16 cellular contexts compared by ENCODE assay signal in the genomic region with DNA sequence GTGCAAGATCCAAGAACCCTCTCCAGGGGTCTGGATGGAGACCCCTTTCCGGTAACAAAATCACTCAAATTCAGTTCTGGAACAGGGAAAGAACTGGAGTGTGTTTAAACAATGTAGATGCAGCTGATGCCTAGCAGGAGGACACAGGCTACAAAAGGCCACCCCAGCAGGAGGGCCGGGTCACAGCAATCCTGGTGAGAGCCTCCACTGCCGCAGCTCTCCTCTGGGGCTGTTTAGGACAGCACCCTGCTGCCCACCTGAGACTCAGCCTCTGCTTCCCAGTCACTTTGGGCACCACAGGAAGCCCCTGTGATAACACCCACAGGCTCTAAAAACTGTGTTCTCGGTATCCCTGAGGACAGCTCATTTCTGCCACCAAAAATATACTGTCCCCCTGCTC.
DNase-seq lines count a peak whose midpoint lies in the region; ATAC-seq and TF ChIP-seq lines count a peak whose summit lies in the region.
"Had no signal": no experiment of that assay in that cellular context is flagged by ENCODE, and none has a peak within 500 bp of the region (broad histone marks: within the 10 kb centered on the region; RNA-seq: fewer than 3 reads in every experiment).

No MANE protein-coding gene starts in this region.

- CTCF ChIA-PET in HEK293 (lab: Yijun Ruan, JAX) = no interaction called here

- no peak overlapping the region for H3K23ac ChIP-seq in trophoblast cell (ENCODE audit: low read length)

- DNase-seq in NCI-H345 (lab: John Stamatoyannopoulos, UW) (peak; percentile 48), endodermal cell (peak; percentile 60), trophoblast cell (no peak), left ventricle myocardium superior (no peak), right atrium auricular region (ENCODE audit: low spot score) (no peak)
- DNase-seq in activated naive CD4-positive, alpha-beta T cell (lab: John Stamatoyannopoulos, UW) = no peak
- no peak for DNase-seq in activated CD4-positive, alpha-beta T cell treated with anti-CD3 and anti-CD28 coated beads, Interleukin-2, amount 10 ng/mL, durations not matched to agents 24 days and 14 days
- DNase-seq: C1 segment of cervical spinal cord; Calu3; CD4-positive, alpha-beta memory T cell; COR-L47; DMS53; DMS79 treated with DMSO at 0.1 percent for 48 hours; H7; HCEC 1CT had no signal

- no peak overlapping the region for H3K27ac Mint-ChIP-seq in endodermal cell
- H3K27ac Mint-ChIP-seq in activated CD4-positive, alpha-beta T cell treated with anti-CD3 and anti-CD28 coated beads, Interleukin-2, amount 10 ng/mL, durations not matched to agents 24 days and 14 days = no peak overlapping the region
- H3K27ac Mint-ChIP-seq: CD4-positive, alpha-beta memory T cell had no signal

- no peaks in the 10 kb centered on the region for H3K9me3 Mint-ChIP-seq in endodermal cell
- H3K9me3 Mint-ChIP-seq in activated CD4-positive, alpha-beta T cell treated with anti-CD3 and anti-CD28 coated beads, Interleukin-2, amount 10 ng/mL, durations not matched to agents 24 days and 14 days = no peaks in the 10 kb centered on the region

- H3K4me1 Mint-ChIP-seq in endodermal cell = peaks cover 38% of the 10 kb centered on the region
- no peaks in the 10 kb centered on the region for H3K4me1 Mint-ChIP-seq in activated CD4-positive, alpha-beta T cell treated with anti-CD3 and anti-CD28 coated beads, Interleukin-2, amount 10 ng/mL, durations not matched to agents 24 days and 14 days
- H3K4me1 Mint-ChIP-seq: CD4-positive, alpha-beta memory T cell had no signal

- no peak overlapping the region for H3K4me2 ChIP-seq in trophoblast cell (ENCODE audit: low read length)

- peak overlapping the region; percentile 53 for H3K14ac ChIP-seq in trophoblast cell (ENCODE audit: low read length)

- no peaks in the 10 kb centered on the region for H3K27me3 Mint-ChIP-seq in endodermal cell (ENCODE audit: insufficient read depth)
- H3K27me3 Mint-ChIP-seq in activated CD4-positive, alpha-beta T cell treated with anti-CD3 and anti-CD28 coated beads, Interleukin-2, amount 10 ng/mL, durations not matched to agents 24 days and 14 days = no peaks in the 10 kb centered on the region
- H3K27me3 Mint-ChIP-seq: CD4-positive, alpha-beta memory T cell had no signal

- no peak overlapping the region for H3K4ac ChIP-seq in trophoblast cell (ENCODE audit: low read depth, low read length)

- H4K12ac ChIP-seq in trophoblast cell (ENCODE audit: low read depth, low read length) = no peak overlapping the region

- H2BK12ac ChIP-seq in trophoblast cell (ENCODE audit: low read length) = no peak overlapping the region

- H3K27me3 ChIP-seq in endodermal cell (ENCODE audit: control insufficient read depth, insufficient read depth, low read length, poor library complexity, severe bottlenecking) (no peaks in the 10 kb centered on the region), trophoblast cell (ENCODE audit: insufficient read depth, low read length) (no peaks in the 10 kb centered on the region), right atrium auricular region (no peaks in the 10 kb centered on the region)

- H4K91ac ChIP-seq in trophoblast cell (ENCODE audit: low read depth, low read length) = no peak overlapping the region

- no peak for TF ChIP-seq CTCF in HEK293 (tag by site-specific recombination; IDR thresholded peaks at IDR 0.05)
- TF ChIP-seq CTCF in endodermal cell (conservative IDR thresholded peaks at IDR 0.05) = no peak
- no peak for TF ChIP-seq CTCF in right atrium auricular region (IDR thresholded peaks at IDR 0.05)

- H3K18ac ChIP-seq in trophoblast cell (ENCODE audit: low read length) = no peak overlapping the region

- no peak overlapping the region for H2AK5ac ChIP-seq in trophoblast cell (ENCODE audit: low read length)

- H2AFZ ChIP-seq in trophoblast cell (ENCODE audit: insufficient read depth, low read length, poor library complexity) = no peak overlapping the region

- no peak overlapping the region for H3K27ac ChIP-seq in HEK293 (ENCODE audit: extremely low read depth, low read depth, low read length)
- no peak overlapping the region for H3K27ac ChIP-seq in endodermal cell (ENCODE audit: low read depth, low read length)
- no peak overlapping the region for H3K27ac ChIP-seq in trophoblast cell (ENCODE audit: low read depth, low read length)
- H3K27ac ChIP-seq in right atrium auricular region = no peak overlapping the region

- 81 to 84% methylated on average over 3 to 4 of the region's 4 CpGs for WGBS in endodermal cell (ENCODE audit: insufficient coverage in 1 of 2, insufficient read length in 1 of 2), 2 experiments
- WGBS in trophoblast cell (ENCODE audit: extremely low coverage, insufficient coverage, insufficient read length) = no CpG with 5 or more reads among the region's 4 CpGs

- H3K4me3 Mint-ChIP-seq in endodermal cell = no peak overlapping the region
- no peak overlapping the region for H3K4me3 Mint-ChIP-seq in activated CD4-positive, alpha-beta T cell treated with anti-CD3 and anti-CD28 coated beads, Interleukin-2, amount 10 ng/mL, durations not matched to agents 24 days and 14 days
- H3K4me3 Mint-ChIP-seq: CD4-positive, alpha-beta memory T cell had no signal

- H3K4me1 ChIP-seq in HEK293 (ENCODE audit: control insufficient read depth, insufficient read depth, low read length) (no peaks in the 10 kb centered on the region), endodermal cell (ENCODE audit: control insufficient read depth, insufficient read depth, low read length) (peaks cover 9% of the 10 kb centered on the region), trophoblast cell (ENCODE audit: control insufficient read depth in 1 of 2, insufficient read depth in 2 of 2, low read length in 2 of 2) (no peaks in the 10 kb centered on the region), right atrium auricular region (no peaks in the 10 kb centered on the region)

- H3K4me3 ChIP-seq in HEK293 (ENCODE audit: low read depth, low read length) = no peak overlapping the region
- no peak overlapping the region for H3K4me3 ChIP-seq in endodermal cell (ENCODE audit: low read length)
- no peak overlapping the region for H3K4me3 ChIP-seq in trophoblast cell (ENCODE audit: low read depth, low read length)
- H3K4me3 ChIP-seq in right atrium auricular region = no peak overlapping the region

- H2BK5ac ChIP-seq in trophoblast cell (ENCODE audit: low read depth, low read length, poor library complexity) = peak overlapping the region; percentile 6

- intact Hi-C loops in left ventricle myocardium superior (cut with micrococcal nuclease) = no loop called here
- intact Hi-C loops in activated CD4-positive, alpha-beta T cell treated with anti-CD3 and anti-CD28 coated beads, Interleukin-2, amount 10 ng/mL, durations not matched to agents 24 days and 14 days (cut with micrococcal nuclease) = no loop called here

- POLR2A ChIA-PET in HEK293 (lab: Yijun Ruan, JAX) = no interaction called here

- no peak for ATAC-seq in left ventricle myocardium superior

- H3K9me3 ChIP-seq in HEK293 (ENCODE audit: control insufficient read depth, insufficient read depth, low read depth, low read length) (no peaks in the 10 kb centered on the region), endodermal cell (ENCODE audit: control insufficient read depth, low read length) (no peaks in the 10 kb centered on the region), trophoblast cell (ENCODE audit: insufficient read depth, low read depth, low read length) (no peaks in the 10 kb centered on the region), right atrium auricular region (no peaks in the 10 kb centered on the region)

- no peak overlapping the region for H4K8ac ChIP-seq in trophoblast cell (ENCODE audit: low read depth, low read length)

- H2BK120ac ChIP-seq in trophoblast cell (ENCODE audit: insufficient read depth, low read length, poor library complexity) = peak overlapping the region; percentile 18

- H3K36me3 Mint-ChIP-seq in endodermal cell (ENCODE audit: low read depth) = no peaks in the 10 kb centered on the region
- no peaks in the 10 kb centered on the region for H3K36me3 Mint-ChIP-seq in activated CD4-positive, alpha-beta T cell treated with anti-CD3 and anti-CD28 coated beads, Interleukin-2, amount 10 ng/mL, durations not matched to agents 24 days and 14 days (ENCODE audit: low read depth)
- H3K36me3 Mint-ChIP-seq: CD4-positive, alpha-beta memory T cell had no signal

- H3K9ac ChIP-seq in endodermal cell (ENCODE audit: extremely low read depth, low read length, poor library complexity, severe bottlenecking) (no peak overlapping the region), trophoblast cell (ENCODE audit: low read length) (no peak overlapping the region)

- H3K79me1 ChIP-seq in trophoblast cell (ENCODE audit: low read length) = peaks cover 2% of the 10 kb centered on the region

- no peaks in the 10 kb centered on the region for H3K36me3 ChIP-seq in HEK293 (ENCODE audit: control insufficient read depth in 2 of 2, insufficient read depth in 1 of 2, low read length in 2 of 2)
- H3K36me3 ChIP-seq in endodermal cell (ENCODE audit: control insufficient read depth, insufficient read depth, low read length) = no peaks in the 10 kb centered on the region
- no peaks in the 10 kb centered on the region for H3K36me3 ChIP-seq in trophoblast cell (ENCODE audit: control insufficient read depth in 1 of 2, insufficient read depth in 2 of 2, low read length in 2 of 2)
- no peaks in the 10 kb centered on the region for H3K36me3 ChIP-seq in right atrium auricular region

- no peaks in the 10 kb centered on the region for H3K79me2 ChIP-seq in trophoblast cell (ENCODE audit: control insufficient read depth, insufficient read depth, low read length, poor library complexity)

TF ChIP-seq in HEK293, 187 proteins besides CTCF, POLR2A, EP300 and RAD21:
- TF ChIP-seq ZIC2 (tag by site-specific recombination; IDR thresholded peaks at IDR 0.05) (peak; percentile 76), ZNF37A (tag by site-specific recombination; IDR thresholded peaks at IDR 0.05) (no peak), ZFP37 (tag by site-specific recombination; IDR thresholded peaks at IDR 0.05) (no peak)
TF ChIP-seq in HEK293: peak in this region for 1.

Comparison
In these comparisons a context has a peak if more than half of its experiments do, and no peak if none do; other contexts are left out.
1. DNase-seq: peak in NCI-H345 (single experiment) and endodermal cell (single experiment); none in trophoblast cell (0 of 2), left ventricle myocardium superior (single experiment), activated naive CD4-positive, alpha-beta T cell (0 of 4), activated CD4-positive, alpha-beta T cell treated with anti-CD3 and anti-CD28 coated beads, Interleukin-2, amount 10 ng/mL, durations not matched to agents 24 days and 14 days (single experiment) and right atrium auricular region (single experiment).